Comparison of ENCODE assay signal across 19 cellular contexts in genomic region chr11:1656061-1656441, GRCh38. TPM values are rescaled to one million over a fixed set of nuclear protein-coding genes. Genes with fewer than 3 reads are reported as not detected.
"Had no signal": no experiment of that assay in that cellular context is flagged by ENCODE, and none has a peak within 500 bp of the region (broad histone marks: within the 10 kb centered on the region; RNA-seq: fewer than 3 reads in every experiment).

No MANE protein-coding gene starts in this region.

- H3K4me1 ChIP-seq: ascending aorta, breast epithelium had no signal

- ATAC-seq: gastroesophageal sphincter; heart right ventricle; mucosa of descending colon; naive thymus-derived CD8-positive, alpha-beta T cell; stimulated activated naive CD8-positive, alpha-beta T cell treated with anti-CD3 and anti-CD28 coated beads, Interleukin-15, amount 100 ng/mL, for 72 hours had no signal

- H3K27ac Mint-ChIP-seq: activated CD4-positive, alpha-beta T cell treated with anti-CD3 and anti-CD28 coated beads, Interleukin-2, amount 10 ng/mL, durations not matched to agents 24 days and 14 days; naive thymus-derived CD8-positive, alpha-beta T cell had no signal

- H3K27me3 ChIP-seq: ascending aorta, vagina had no signal

- H3K27ac ChIP-seq: ascending aorta, breast epithelium, gastroesophageal sphincter, heart right ventricle, thoracic aorta, vagina had no signal

- H3K9me3 ChIP-seq: ascending aorta, breast epithelium, gastroesophageal sphincter, heart right ventricle, mucosa of descending colon, thoracic aorta, vagina had no signal

- H3K36me3 ChIP-seq: ascending aorta, breast epithelium, gastroesophageal sphincter, heart right ventricle, thoracic aorta, vagina had no signal

- H3K4me3 ChIP-seq: ascending aorta, breast epithelium, gastroesophageal sphincter, heart right ventricle, mucosa of descending colon, thoracic aorta, vagina had no signal

- H3K4me3 Mint-ChIP-seq: activated CD4-positive, alpha-beta T cell treated with anti-CD3 and anti-CD28 coated beads, Interleukin-2, amount 10 ng/mL, durations not matched to agents 24 days and 14 days; naive thymus-derived CD8-positive, alpha-beta T cell; stimulated activated naive CD8-positive, alpha-beta T cell treated with anti-CD3 and anti-CD28 coated beads, Interleukin-15, amount 100 ng/mL, for 72 hours had no signal

- H3K9me3 Mint-ChIP-seq: activated CD4-positive, alpha-beta T cell treated with anti-CD3 and anti-CD28 coated beads, Interleukin-2, amount 10 ng/mL, durations not matched to agents 24 days and 14 days; naive thymus-derived CD8-positive, alpha-beta T cell; stimulated activated naive CD8-positive, alpha-beta T cell treated with anti-CD3 and anti-CD28 coated beads, Interleukin-15, amount 100 ng/mL, for 72 hours had no signal

- H3K4me1 Mint-ChIP-seq: activated CD4-positive, alpha-beta T cell treated with anti-CD3 and anti-CD28 coated beads, Interleukin-2, amount 10 ng/mL, durations not matched to agents 24 days and 14 days; stimulated activated naive CD8-positive, alpha-beta T cell treated with anti-CD3 and anti-CD28 coated beads, Interleukin-15, amount 100 ng/mL, for 72 hours had no signal

- DNase-seq: activated CD4-positive, alpha-beta T cell treated with anti-CD3 and anti-CD28 coated beads, Interleukin-2, amount 10 ng/mL, durations not matched to agents 24 days and 14 days; activated CD4-positive, CD25-positive, alpha-beta regulatory T cell; activated naive CD4-positive, alpha-beta T cell; activated T-cell treated with anti-CD3 and anti-CD28 coated beads for 4 hours; cerebellar nuclear complex; dermis blood vessel endothelial cell; erythroblast; heart right ventricle; naive thymus-derived CD8-positive, alpha-beta T cell; small intestine; stimulated activated naive CD8-positive, alpha-beta T cell treated with anti-CD3 and anti-CD28 coated beads, Interleukin-15, amount 100 ng/mL, for 72 hours had no signal

RNA-seq across cellular contexts. Expression of gene KRTAP5-5, which starts 26.5 kb away (rescaled TPM):
- total RNA-seq: activated CD4-positive, alpha-beta T cell treated with anti-CD3 and anti-CD28 coated beads, Interleukin-2, amount 10 ng/mL, durations not matched to agents 24 days and 14 days; ascending aorta; breast epithelium; dermis blood vessel endothelial cell; gastroesophageal sphincter; heart right ventricle; lung microvascular endothelial cell; naive thymus-derived CD8-positive, alpha-beta T cell; T-helper 2 cell treated with Interferon-gamma antibody and Interleukin-4, amounts not matched to agents 100 ng/mL and 5 ng/mL, for 36 hours; thoracic aorta; vagina had no signal
- polyA plus RNA-seq: heart right ventricle; naive thymus-derived CD8-positive, alpha-beta T cell; small intestine had no signal

RNA-seq across cellular contexts. Expression of gene KRTAP5-4, which starts 34.1 kb away (rescaled TPM):
- total RNA-seq: activated CD4-positive, alpha-beta T cell treated with anti-CD3 and anti-CD28 coated beads, Interleukin-2, amount 10 ng/mL, durations not matched to agents 24 days and 14 days; ascending aorta; breast epithelium; dermis blood vessel endothelial cell; gastroesophageal sphincter; heart right ventricle; lung microvascular endothelial cell; mucosa of descending colon; naive thymus-derived CD8-positive, alpha-beta T cell; T-helper 2 cell treated with Interferon-gamma antibody and Interleukin-4, amounts not matched to agents 100 ng/mL and 5 ng/mL, for 36 hours; thoracic aorta; vagina had no signal
- polyA plus RNA-seq: heart right ventricle; naive thymus-derived CD8-positive, alpha-beta T cell; small intestine had no signal

RNA-seq across cellular contexts. Expression of gene KRTAP5-6, which starts 40.9 kb away (rescaled TPM):
- total RNA-seq: activated CD4-positive, alpha-beta T cell treated with anti-CD3 and anti-CD28 coated beads, Interleukin-2, amount 10 ng/mL, durations not matched to agents 24 days and 14 days; ascending aorta; breast epithelium; dermis blood vessel endothelial cell; gastroesophageal sphincter; heart right ventricle; lung microvascular endothelial cell; mucosa of descending colon; naive thymus-derived CD8-positive, alpha-beta T cell; T-helper 2 cell treated with Interferon-gamma antibody and Interleukin-4, amounts not matched to agents 100 ng/mL and 5 ng/mL, for 36 hours; thoracic aorta; vagina had no signal
- polyA plus RNA-seq: heart right ventricle; naive thymus-derived CD8-positive, alpha-beta T cell; small intestine had no signal

RNA-seq across cellular contexts. Expression of gene KRTAP5-3, which starts 47.8 kb away (rescaled TPM):
- total RNA-seq: activated CD4-positive, alpha-beta T cell treated with anti-CD3 and anti-CD28 coated beads, Interleukin-2, amount 10 ng/mL, durations not matched to agents 24 days and 14 days; ascending aorta; breast epithelium; dermis blood vessel endothelial cell; gastroesophageal sphincter; heart right ventricle; lung microvascular endothelial cell; mucosa of descending colon; naive thymus-derived CD8-positive, alpha-beta T cell; T-helper 2 cell treated with Interferon-gamma antibody and Interleukin-4, amounts not matched to agents 100 ng/mL and 5 ng/mL, for 36 hours; thoracic aorta; vagina had no signal
- polyA plus RNA-seq: heart right ventricle; naive thymus-derived CD8-positive, alpha-beta T cell; small intestine had no signal

RNA-seq across cellular contexts. Expression of gene KRTAP5-2, which starts 58.0 kb away (rescaled TPM):
- total RNA-seq: activated CD4-positive, alpha-beta T cell treated with anti-CD3 and anti-CD28 coated beads, Interleukin-2, amount 10 ng/mL, durations not matched to agents 24 days and 14 days; ascending aorta; breast epithelium; dermis blood vessel endothelial cell; gastroesophageal sphincter; heart right ventricle; lung microvascular endothelial cell; mucosa of descending colon; naive thymus-derived CD8-positive, alpha-beta T cell; T-helper 2 cell treated with Interferon-gamma antibody and Interleukin-4, amounts not matched to agents 100 ng/mL and 5 ng/mL, for 36 hours; thoracic aorta; vagina had no signal
- polyA plus RNA-seq: naive thymus-derived CD8-positive, alpha-beta T cell had no signal
